ENCODE assay signal across 10 cellular contexts in the genomic region with DNA sequence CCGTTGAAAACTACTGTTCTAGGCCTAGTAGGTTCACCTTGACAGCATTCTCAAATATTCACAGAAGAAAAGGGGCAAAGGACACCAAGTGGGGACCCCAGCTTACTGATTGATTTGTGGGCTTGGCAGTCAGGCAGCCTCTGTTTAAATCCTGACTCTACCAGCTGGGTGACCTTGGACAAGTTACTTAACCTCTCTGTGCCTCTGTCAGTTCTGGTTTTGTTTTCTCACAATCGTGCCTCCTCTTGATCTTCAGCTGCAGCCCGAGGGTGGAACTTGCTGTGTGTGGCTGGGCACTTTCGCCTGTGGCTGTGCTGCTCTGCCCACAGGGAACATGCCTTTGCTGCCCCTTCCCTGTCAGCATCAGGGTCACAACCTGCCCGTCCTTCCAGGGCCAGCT. TPM values are rescaled to one million over a fixed set of nuclear protein-coding genes. Genes with fewer than 3 reads are reported as not detected.
A peak's percentile ranks its signal among the peaks of the same experiment; 100 is the strongest.
DNase-seq lines count a peak whose midpoint lies in the region; ATAC-seq, FAIRE-seq and TF ChIP-seq lines count a peak whose summit lies in the region.
"Had no signal": no experiment of that assay in that cellular context is flagged by ENCODE, and none has a peak within 500 bp of the region (broad histone marks: within the 10 kb centered on the region; RNA-seq: fewer than 3 reads in every experiment).

No MANE protein-coding gene starts in this region.

- no peak overlapping the region for H3K27ac ChIP-seq in small intestine (ENCODE audit: low read depth in 1 of 2, low read length in 1 of 2)
- H3K27ac ChIP-seq: VCaP had no signal

- H3K9me3 Mint-ChIP-seq in T-cell (no peaks in the 10 kb centered on the region), natural killer cell (no peaks in the 10 kb centered on the region)
- H3K9me3 Mint-ChIP-seq: brain had no signal

- H3K4me3 ChIP-seq in GM12875 (ENCODE audit: low read depth, low read length) (peak overlapping the region; percentile 45), small intestine (ENCODE audit: low read depth in 1 of 2, low read length in 2 of 2) (no peak overlapping the region)

- H3K4me3 Mint-ChIP-seq in T-cell, result peak overlapping the region; percentile 56 to 77 (median 72)
- H3K4me3 Mint-ChIP-seq in natural killer cell, result peak overlapping the region; percentile 72
- H3K4me3 Mint-ChIP-seq: brain had no signal

- H3K27ac Mint-ChIP-seq in T-cell, result peak overlapping the region; percentile 55 to 84
- H3K27ac Mint-ChIP-seq in natural killer cell, result peak overlapping the region; percentile 89 to 92

- FAIRE-seq in small intestine (lab: Jason Lieb, UNC), result no peak

- peak; percentile 12 for ATAC-seq in HG02678 (IDR thresholded peaks at IDR 0.05; ENCODE audit: unreplicated experiment)
- peak; percentile 1 to 10 (median 5) for ATAC-seq in T-cell (replicated peaks in 1 of 4)
- ATAC-seq in natural killer cell, result peak; percentile 16 to 46 (median 25)
- ATAC-seq: Panc1 had no signal

- H3K4me1 Mint-ChIP-seq in T-cell, result peaks cover 28 to 54% (median 32%) of the 10 kb centered on the region in 3 donors
- H3K4me1 Mint-ChIP-seq in natural killer cell, result peaks cover 42 to 64% of the 10 kb centered on the region in 2 donors

- peak in 2 of 34 experiments; percentile 28 to 31 for DNase-seq in T-cell
- no peak for DNase-seq in natural killer cell
- DNase-seq in D341Med (ENCODE audit: low spot score), result no peak
- DNase-seq in cortex of kidney (lab: John Stamatoyannopoulos, UW), result no peak
- no peak for DNase-seq in small intestine

- no peaks in the 10 kb centered on the region for H3K36me3 ChIP-seq in small intestine (ENCODE audit: control insufficient read depth in 2 of 2, insufficient read depth in 2 of 2, low read length in 2 of 2)

- 58 to 66% (median 60%) methylated on average over 5 of the region's 5 CpGs for WGBS in small intestine, 3 donors

- H3K27me3 Mint-ChIP-seq in T-cell (no peaks in the 10 kb centered on the region), natural killer cell (ENCODE audit: low read depth in 2 of 2) (no peaks in the 10 kb centered on the region)

- no peaks in the 10 kb centered on the region for H3K4me1 ChIP-seq in small intestine (ENCODE audit: control insufficient read depth in 2 of 2, insufficient read depth in 1 of 2, low read depth in 1 of 2, low read length in 1 of 2)

- no peaks in the 10 kb centered on the region for H3K27me3 ChIP-seq in small intestine (ENCODE audit: control insufficient read depth in 2 of 2, insufficient read depth in 2 of 2, low read length in 2 of 2)

- CTCF ChIA-PET in T-cell (lab: Charles Lee), result interaction anchor here (0.6 to 2.2 kb wide), 17 partner anchors 12 to 1032 kb away, joined by 3 to 43 read pairs (median 4); a partner anchor contains a TSS

- no peak for TF ChIP-seq CTCF in GM12875 (IDR thresholded peaks at IDR 0.05; ENCODE audit: borderline replicate concordance, insufficient read depth, low read depth, low read length)
- TF ChIP-seq CTCF in natural killer cell (IDR thresholded peaks at IDR 0.05), result no peak

- intact Hi-C loops in natural killer cell (cut with micrococcal nuclease), result loop anchor here (1.0 to 2.0 kb wide), 5 partner anchors 15 to 951 kb away; a partner anchor contains a TSS

- no peaks in the 10 kb centered on the region for H3K9me3 ChIP-seq in small intestine (ENCODE audit: control insufficient read depth, low read depth)

- POLR2A ChIA-PET in T-cell (lab: Charles Lee), result interaction anchor here (0.6 to 1.6 kb wide), 6 partner anchors 9 to 28 kb away, joined by 3 to 9 read pairs (median 4); a partner anchor contains a TSS

- no peaks in the 10 kb centered on the region for H3K36me3 Mint-ChIP-seq in T-cell
- no peaks in the 10 kb centered on the region for H3K36me3 Mint-ChIP-seq in natural killer cell
- H3K36me3 Mint-ChIP-seq: brain had no signal

RNA-seq across cellular contexts. Expression of a gene that starts 17.8 kb away (rescaled TPM):
- 10 to 100 TPM in 4 of 5 donors, 1 to 10 TPM in 1; 8.0 to 77.7 (median 13.3) TPM for total RNA-seq in T-cell
- total RNA-seq in natural killer cell, result 100 to 1,000 TPM; 274 to 418 (median 390) TPM
- polyA plus RNA-seq in small intestine, result 10 to 100 TPM in 1 of 3 donors, 1 to 10 TPM in 2; 4.9 to 10.4 (median 6.5) TPM
